13 cellular contexts compared by ENCODE assay signal in the genomic region with DNA sequence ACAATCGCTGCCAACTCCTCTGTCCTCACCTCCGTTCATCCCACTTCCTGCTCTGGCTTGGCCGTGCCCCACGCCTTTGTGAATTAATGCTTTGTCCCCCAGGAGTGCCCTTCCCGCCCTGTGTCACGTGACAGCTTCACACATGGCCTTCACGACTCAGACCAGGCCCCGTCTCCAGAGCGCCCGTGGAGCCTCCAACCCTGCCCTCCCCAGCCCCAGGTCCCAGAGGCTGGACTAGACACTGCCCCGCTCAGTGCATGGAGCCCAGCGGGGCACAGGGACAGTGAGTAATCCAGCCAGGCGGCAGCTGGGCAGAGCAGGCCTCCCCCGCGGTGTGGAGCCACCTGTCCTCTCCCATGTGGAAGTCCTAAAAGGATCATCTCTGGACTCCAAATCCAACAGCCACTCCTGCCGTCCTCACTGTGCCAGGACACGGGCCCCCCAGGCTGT. TPM values are rescaled to one million over a fixed set of nuclear protein-coding genes. Genes with fewer than 3 reads are reported as not detected.
"Had no signal": no experiment of that assay in that cellular context is flagged by ENCODE, and none has a peak within 500 bp of the region (broad histone marks: within the 10 kb centered on the region; RNA-seq: fewer than 3 reads in every experiment).

No MANE protein-coding gene starts in this region.

- H3K4me3 Mint-ChIP-seq: activated CD4-positive, alpha-beta T cell treated with anti-CD3 and anti-CD28 coated beads for 36 hours; activated CD8-positive, alpha-beta T cell treated with anti-CD3 and anti-CD28 coated beads for 36 hours; activated naive CD8-positive, alpha-beta T cell treated with anti-CD3 and anti-CD28 coated beads for 36 hours; activated T-cell treated with anti-CD3 and anti-CD28 coated beads, Interleukin-2, amount 50 U/mL, for 72 hours; naive thymus-derived CD4-positive, alpha-beta T cell; stimulated activated naive B cell treated with anti-CD40 and anti-IgM and Interleukin-4, amounts not matched to agents 10 μg/mL and 1 μg/mL and 100 μg/mL, for 72 hours; type B pancreatic cell had no signal

- DNase-seq: activated CD4-positive, alpha-beta T cell treated with anti-CD3 and anti-CD28 coated beads for 36 hours; activated CD8-positive, alpha-beta memory T cell treated with anti-CD3 and anti-CD28 coated beads, Interleukin-2, amount 50 U/mL, for 4 hours; activated CD8-positive, alpha-beta T cell treated with anti-CD3 and anti-CD28 coated beads for 36 hours; activated gamma-delta T cell treated with Interleukin-2 at 50 U/mL for 16 hours; activated naive CD8-positive, alpha-beta T cell treated with anti-CD3 and anti-CD28 coated beads for 36 hours; activated T-cell treated with anti-CD3 and anti-CD28 coated beads, Interleukin-2, amount 50 U/mL, for 72 hours; naive thymus-derived CD4-positive, alpha-beta T cell; stimulated activated CD4-positive, alpha-beta T cell treated with anti-CD3 and anti-CD28 coated beads, Interleukin-2, amount 100 ng/mL, for 24 hours; stimulated activated naive B cell treated with anti-CD40 and anti-IgM and Interleukin-4, amounts not matched to agents 10 μg/mL and 1 μg/mL and 100 μg/mL, for 72 hours had no signal

- H3K4me3 ChIP-seq: lung had no signal

- H3K27ac Mint-ChIP-seq: activated CD4-positive, alpha-beta T cell treated with anti-CD3 and anti-CD28 coated beads for 36 hours; activated CD8-positive, alpha-beta T cell treated with anti-CD3 and anti-CD28 coated beads for 36 hours; activated naive CD8-positive, alpha-beta T cell treated with anti-CD3 and anti-CD28 coated beads for 36 hours; activated T-cell treated with anti-CD3 and anti-CD28 coated beads, Interleukin-2, amount 50 U/mL, for 72 hours; progenitor cell of endocrine pancreas; stimulated activated naive B cell treated with anti-CD40 and anti-IgM and Interleukin-4, amounts not matched to agents 10 μg/mL and 1 μg/mL and 100 μg/mL, for 72 hours; type B pancreatic cell had no signal

- H3K4me1 Mint-ChIP-seq: activated CD4-positive, alpha-beta T cell treated with anti-CD3 and anti-CD28 coated beads for 36 hours; activated naive CD8-positive, alpha-beta T cell treated with anti-CD3 and anti-CD28 coated beads for 36 hours; naive thymus-derived CD4-positive, alpha-beta T cell; stimulated activated naive B cell treated with anti-CD40 and anti-IgM and Interleukin-4, amounts not matched to agents 10 μg/mL and 1 μg/mL and 100 μg/mL, for 72 hours had no signal

- ATAC-seq: activated CD4-positive, alpha-beta T cell treated with anti-CD3 and anti-CD28 coated beads for 36 hours; activated CD8-positive, alpha-beta T cell treated with anti-CD3 and anti-CD28 coated beads for 36 hours; activated T-cell treated with anti-CD3 and anti-CD28 coated beads, Interleukin-2, amount 50 U/mL, for 72 hours; naive thymus-derived CD4-positive, alpha-beta T cell; sciatic nerve; stimulated activated naive B cell treated with anti-CD40 and anti-IgM and Interleukin-4, amounts not matched to agents 10 μg/mL and 1 μg/mL and 100 μg/mL, for 72 hours had no signal

- H3K36me3 Mint-ChIP-seq: activated naive CD8-positive, alpha-beta T cell treated with anti-CD3 and anti-CD28 coated beads for 36 hours; naive thymus-derived CD4-positive, alpha-beta T cell; stimulated activated naive B cell treated with anti-CD40 and anti-IgM and Interleukin-4, amounts not matched to agents 10 μg/mL and 1 μg/mL and 100 μg/mL, for 72 hours; type B pancreatic cell had no signal

- H3K9me3 Mint-ChIP-seq: activated CD8-positive, alpha-beta T cell treated with anti-CD3 and anti-CD28 coated beads for 36 hours; activated naive CD8-positive, alpha-beta T cell treated with anti-CD3 and anti-CD28 coated beads for 36 hours; activated T-cell treated with anti-CD3 and anti-CD28 coated beads, Interleukin-2, amount 50 U/mL, for 72 hours; type B pancreatic cell had no signal

RNA-seq across cellular contexts. Expression of gene ADRA2C, which starts 7.4 kb away (rescaled TPM):
- total RNA-seq: activated CD4-positive, alpha-beta T cell treated with anti-CD3 and anti-CD28 coated beads for 36 hours; activated naive CD8-positive, alpha-beta T cell treated with anti-CD3 and anti-CD28 coated beads for 36 hours; activated T-cell treated with anti-CD3 and anti-CD28 coated beads, Interleukin-2, amount 50 U/mL, for 72 hours; naive thymus-derived CD4-positive, alpha-beta T cell had no signal
- polyA plus RNA-seq: naive thymus-derived CD4-positive, alpha-beta T cell had no signal
